ENCODE assay signal across 5 cellular contexts in the genomic region with DNA sequence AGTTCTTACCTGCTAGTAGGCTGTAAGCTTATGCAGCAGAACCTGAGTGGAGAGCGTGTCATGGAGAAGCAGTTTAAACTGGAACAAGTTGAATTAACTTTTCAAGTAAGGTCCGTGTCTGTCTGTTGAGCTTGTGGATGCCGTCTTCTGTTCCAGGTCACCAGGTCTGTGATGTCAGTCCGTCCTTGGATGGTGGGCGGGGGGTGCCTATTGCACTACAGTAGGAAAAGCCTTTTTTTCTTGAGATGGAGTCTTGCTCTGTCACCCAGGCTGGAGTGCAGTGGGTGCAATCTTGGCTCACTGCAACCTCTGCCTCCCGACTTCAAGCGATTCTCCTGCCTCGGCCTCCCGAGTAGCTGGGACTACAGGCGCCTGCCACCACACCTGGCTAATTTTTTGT. TPM values are rescaled to one million over a fixed set of nuclear protein-coding genes. Genes with fewer than 3 reads are reported as not detected.
"Had no signal": no experiment of that assay in that cellular context is flagged by ENCODE, and none has a peak within 500 bp of the region (broad histone marks: within the 10 kb centered on the region; RNA-seq: fewer than 3 reads in every experiment).

No MANE protein-coding gene starts in this region.

RNA-seq across cellular contexts. Expression of a gene that starts 50.2 kb away (rescaled TPM):
- total RNA-seq: LHCN-M2, M059J, PC-9, RPMI7951, SJCRH30 had no signal
